In genomic region chr11:11230802-11231562, GRCh38 we compare ENCODE assay signal across 9 cellular contexts.
DNase-seq lines count a peak whose midpoint lies in the region; ATAC-seq, FAIRE-seq and TF ChIP-seq lines count a peak whose summit lies in the region.
"Had no signal": no experiment of that assay in that cellular context is flagged by ENCODE, and none has a peak within 500 bp of the region (broad histone marks: within the 10 kb centered on the region; RNA-seq: fewer than 3 reads in every experiment).

No MANE protein-coding gene starts in this region.

- intact Hi-C loops in natural killer cell (cut with micrococcal nuclease) (no loop called here), esophagus muscularis mucosa (cut with DNase I) (no loop called here), ovary (cut with DNase I) (no loop called here)

- H3K4me1 ChIP-seq in esophagus muscularis mucosa = peaks cover 0 to 5% (median 2%) of the 10 kb centered on the region in 4 donors
- no peaks in the 10 kb centered on the region for H3K4me1 ChIP-seq in ovary (ENCODE audit: insufficient read depth)

- TF ChIP-seq POLR2A in esophagus muscularis mucosa (IDR thresholded peaks at IDR 0.05; ENCODE audit: low read depth) (no peak), ovary (IDR thresholded peaks at IDR 0.05) (no peak)

- H3K27ac Mint-ChIP-seq in natural killer cell = no peak overlapping the region
- H3K27ac Mint-ChIP-seq in natural killer cell treated with Interleukin-12 subunit alpha and Interleukin-12 subunit beta and Interleukin-15 and Interleukin-18, amount 100 ng/mL, for 72 hours = no peak overlapping the region

- H3K27ac ChIP-seq in esophagus muscularis mucosa (replicated peaks in 1 of 4) (no peak overlapping the region), ovary (no peak overlapping the region)
- H3K27ac ChIP-seq: SK-N-MC had no signal

- H3K27me3 ChIP-seq in esophagus muscularis mucosa (no peaks in the 10 kb centered on the region), ovary (no peaks in the 10 kb centered on the region)

- H3K4me3 ChIP-seq in esophagus muscularis mucosa (no peak overlapping the region), ovary (no peak overlapping the region)
- H3K4me3 ChIP-seq: SK-N-MC had no signal

- H3K27me3 Mint-ChIP-seq in natural killer cell (ENCODE audit: low read depth in 2 of 2) = peaks cover 11 to 17% of the 10 kb centered on the region in 2 donors
- H3K27me3 Mint-ChIP-seq in natural killer cell treated with Interleukin-12 subunit alpha and Interleukin-12 subunit beta and Interleukin-15 and Interleukin-18, amount 100 ng/mL, for 72 hours = peaks cover 14 to 19% of the 10 kb centered on the region in 2 donors

- DNase-seq in natural killer cell = no peak
- DNase-seq in natural killer cell treated with Interleukin-12 subunit alpha and Interleukin-12 subunit beta and Interleukin-15 and Interleukin-18, amount 100 ng/mL, for 72 hours (ENCODE audit: low spot score) = no peak
- DNase-seq in NCI-H69 (lab: John Stamatoyannopoulos, UW) = peak; percentile 58
- DNase-seq in esophagus muscularis mucosa (ENCODE audit: extremely low spot score) = no peak
- peak; percentile 20 for DNase-seq in urothelium cell line (ENCODE audit: low spot score)
- DNase-seq in ovary = no peak
- DNase-seq in cortex of kidney (lab: John Stamatoyannopoulos, UW) = no peak

- no peaks in the 10 kb centered on the region for H3K36me3 ChIP-seq in esophagus muscularis mucosa
- no peaks in the 10 kb centered on the region for H3K36me3 ChIP-seq in ovary

- H3K4me1 Mint-ChIP-seq in natural killer cell = no peaks in the 10 kb centered on the region
- no peaks in the 10 kb centered on the region for H3K4me1 Mint-ChIP-seq in natural killer cell treated with Interleukin-12 subunit alpha and Interleukin-12 subunit beta and Interleukin-15 and Interleukin-18, amount 100 ng/mL, for 72 hours (ENCODE audit: low read depth in 2 of 2)

- 49% methylated on average over 6 of the region's 7 CpGs for WGBS in esophagus muscularis mucosa
- WGBS in ovary, 3 donors = 42 to 52% (median 49%) methylated on average over 7 of the region's 7 CpGs

- no peaks in the 10 kb centered on the region for H3K9me3 Mint-ChIP-seq in natural killer cell
- no peaks in the 10 kb centered on the region for H3K9me3 Mint-ChIP-seq in natural killer cell treated with Interleukin-12 subunit alpha and Interleukin-12 subunit beta and Interleukin-15 and Interleukin-18, amount 100 ng/mL, for 72 hours

- TF ChIP-seq CTCF in natural killer cell (IDR thresholded peaks at IDR 0.05) (peak; percentile 10), esophagus muscularis mucosa (IDR thresholded peaks at IDR 0.05) (peak; percentile 11 to 22 (median 22)), ovary (IDR thresholded peaks at IDR 0.05) (no peak)

- TF ChIP-seq EP300 in esophagus muscularis mucosa (IDR thresholded peaks at IDR 0.05) = no peak
- no peak for TF ChIP-seq EP300 in ovary (IDR thresholded peaks at IDR 0.05)

- no peaks in the 10 kb centered on the region for H3K36me3 Mint-ChIP-seq in natural killer cell
- H3K36me3 Mint-ChIP-seq in natural killer cell treated with Interleukin-12 subunit alpha and Interleukin-12 subunit beta and Interleukin-15 and Interleukin-18, amount 100 ng/mL, for 72 hours = no peaks in the 10 kb centered on the region

- ATAC-seq in natural killer cell (peak in 1 of 3 donors; percentile 41), GM21723 (IDR thresholded peaks at IDR 0.05; ENCODE audit: unreplicated experiment) (no peak)
- no peak for ATAC-seq in natural killer cell treated with Interleukin-12 subunit alpha and Interleukin-12 subunit beta and Interleukin-15 and Interleukin-18, amount 100 ng/mL, for 72 hours

- no peak overlapping the region for H3K4me3 Mint-ChIP-seq in natural killer cell
- H3K4me3 Mint-ChIP-seq in natural killer cell treated with Interleukin-12 subunit alpha and Interleukin-12 subunit beta and Interleukin-15 and Interleukin-18, amount 100 ng/mL, for 72 hours = no peak overlapping the region

- FAIRE-seq in urothelium cell line (lab: Jason Lieb, UNC) = no peak

- H3K9me3 ChIP-seq in esophagus muscularis mucosa = peaks cover 0 to 3% (median 0%) of the 10 kb centered on the region in 4 donors
- no peaks in the 10 kb centered on the region for H3K9me3 ChIP-seq in ovary

Comparison
In these comparisons a context has a peak if more than half of its experiments do, and no peak if none do; other contexts are left out.
1. DNase-seq: peak in NCI-H69 (single experiment) and urothelium cell line (single experiment); none in natural killer cell (single experiment), natural killer cell treated with Interleukin-12 subunit alpha and Interleukin-12 subunit beta and Interleukin-15 and Interleukin-18, amount 100 ng/mL, for 72 hours (single experiment), esophagus muscularis mucosa (single experiment), ovary (0 of 5) and cortex of kidney (single experiment).
2. CTCF ChIP-seq: peak in natural killer cell (single experiment) and esophagus muscularis mucosa (3 of 3); none in ovary (0 of 3).